Comparison of ENCODE assay signal across 8 cellular contexts in genomic region chr11:64319421-64319761, GRCh38. TPM values are rescaled to one million over a fixed set of nuclear protein-coding genes. Genes with fewer than 3 reads are reported as not detected.
DNase-seq lines count a peak whose midpoint lies in the region; ATAC-seq, FAIRE-seq and TF ChIP-seq lines count a peak whose summit lies in the region.

No MANE protein-coding gene starts in this region.

- no peaks in the 10 kb centered on the region for H3K27me3 Mint-ChIP-seq in activated T-cell treated with anti-CD3 and anti-CD28 coated beads, Interleukin-2, amount 50 U/mL, for 4 hours (ENCODE audit: low read depth)

- peaks cover 16% of the 10 kb centered on the region for H3K36me3 Mint-ChIP-seq in activated T-cell treated with anti-CD3 and anti-CD28 coated beads, Interleukin-2, amount 50 U/mL, for 4 hours (ENCODE audit: insufficient read depth)
- H3K36me3 Mint-ChIP-seq in activated naive CD4-positive, alpha-beta T cell treated with anti-CD3 and anti-CD28 coated beads, Interleukin-2, amount 50 U/mL, for 72 hours: peaks cover 27 to 28% of the 10 kb centered on the region in 2 donors

- TF ChIP-seq CTCF in kidney (IDR thresholded peaks at IDR 0.05; ENCODE audit: borderline replicate concordance, extremely low read depth, insufficient read depth): no peak

- H3K36me3 ChIP-seq in kidney (ENCODE audit: control insufficient read depth in 1 of 2, insufficient read depth in 2 of 2, low read length in 2 of 2) (peaks cover 5 to 9% of the 10 kb centered on the region in 2 donors), thymus (ENCODE audit: control insufficient read depth, insufficient read depth) (peaks cover 26% of the 10 kb centered on the region)

- H3K27me3 ChIP-seq in thymus (ENCODE audit: control insufficient read depth, insufficient read depth): no peaks in the 10 kb centered on the region

- 92% methylated on average over 4 of the region's 4 CpGs for WGBS in thymus

- FAIRE-seq in kidney (lab: Jason Lieb, UNC): no peak

- intact Hi-C loops in kidney (cut with DNase I): no loop called here

- peak overlapping the region; percentile 91 to 99 for H3K27ac Mint-ChIP-seq in activated naive CD4-positive, alpha-beta T cell treated with anti-CD3 and anti-CD28 coated beads, Interleukin-2, amount 50 U/mL, for 72 hours

- H3K4me3 ChIP-seq in kidney (ENCODE audit: low read length in 2 of 2): peak overlapping the region; percentile 89 to 92
- H3K4me3 ChIP-seq in thymus (ENCODE audit: low read length): peak overlapping the region; percentile 71

- no peak for ATAC-seq in activated T-cell treated with anti-CD3 and anti-CD28 coated beads, Interleukin-2, amount 50 U/mL, for 4 hours
- no peak for ATAC-seq in activated naive CD4-positive, alpha-beta T cell treated with anti-CD3 and anti-CD28 coated beads, Interleukin-2, amount 50 U/mL, for 72 hours
- no peak for ATAC-seq in GM19455 (IDR thresholded peaks at IDR 0.05; ENCODE audit: unreplicated experiment)
- no peak for ATAC-seq in HG03520 (IDR thresholded peaks at IDR 0.05; ENCODE audit: unreplicated experiment)

- no peaks in the 10 kb centered on the region for H3K9me3 Mint-ChIP-seq in activated T-cell treated with anti-CD3 and anti-CD28 coated beads, Interleukin-2, amount 50 U/mL, for 4 hours
- no peaks in the 10 kb centered on the region for H3K9me3 Mint-ChIP-seq in activated naive CD4-positive, alpha-beta T cell treated with anti-CD3 and anti-CD28 coated beads, Interleukin-2, amount 50 U/mL, for 72 hours

- peaks cover 19% of the 10 kb centered on the region for H3K4me1 Mint-ChIP-seq in activated T-cell treated with anti-CD3 and anti-CD28 coated beads, Interleukin-2, amount 50 U/mL, for 4 hours (ENCODE audit: low read depth)

- peak overlapping the region; percentile 94 for H3K4me3 Mint-ChIP-seq in activated T-cell treated with anti-CD3 and anti-CD28 coated beads, Interleukin-2, amount 50 U/mL, for 4 hours

- H3K27ac ChIP-seq in kidney (ENCODE audit: low read depth in 2 of 2, low read length in 2 of 2) (peak overlapping the region; percentile 41 to 54), thymus (ENCODE audit: low read depth) (peak overlapping the region; percentile 52)

- peak overlapping the region in 1 of 2 donors; percentile 53 for H3K9ac ChIP-seq in kidney (ENCODE audit: low read length in 2 of 2)

- no peak for DNase-seq in activated T-cell treated with anti-CD3 and anti-CD28 coated beads, Interleukin-2, amount 50 U/mL, for 4 hours
- no peak for DNase-seq in activated T-cell treated with anti-CD3 and anti-CD28 coated beads, Interleukin-2, amount 50 U/mL, for 48 hours
- DNase-seq in activated naive CD4-positive, alpha-beta T cell treated with anti-CD3 and anti-CD28 coated beads, Interleukin-2, amount 50 U/mL, for 72 hours (ENCODE audit: low spot score in 2 of 2): no peak
- DNase-seq in kidney: no peak
- DNase-seq in kidney glomerular epithelial cell (lab: John Stamatoyannopoulos, UW): no peak

- H3K9me3 ChIP-seq in kidney (ENCODE audit: control insufficient read depth in 1 of 2, low read length in 2 of 2) (no peaks in the 10 kb centered on the region), thymus (ENCODE audit: control insufficient read depth) (peaks cover 1% of the 10 kb centered on the region)

- H3K4me1 ChIP-seq in kidney (ENCODE audit: control insufficient read depth in 1 of 2, insufficient read depth in 1 of 2, low read depth in 1 of 2, low read length in 2 of 2) (peaks cover 6 to 13% of the 10 kb centered on the region in 2 donors), thymus (ENCODE audit: control insufficient read depth, insufficient read depth, low read length) (peaks cover 23% of the 10 kb centered on the region)

RNA-seq across cellular contexts. Expression of gene PRDX5, which starts 1.5 kb away (rescaled TPM):
- total RNA-seq in activated T-cell treated with anti-CD3 and anti-CD28 coated beads, Interleukin-2, amount 50 U/mL, for 4 hours: 10 to 100 TPM; 78.3 to 96.8 (median 81.0) TPM
- total RNA-seq in activated naive CD4-positive, alpha-beta T cell treated with anti-CD3 and anti-CD28 coated beads, Interleukin-2, amount 50 U/mL, for 72 hours: 100 to 1,000 TPM; 131 to 152 TPM
- total RNA-seq in kidney: 192 TPM
- polyA plus RNA-seq in kidney (ENCODE audit: insufficient read depth, low read depth, low replicate concordance) (1,026 TPM), thymus (286 TPM)

RNA-seq across cellular contexts. Expression of gene TRMT112, which starts 2.0 kb away (rescaled TPM):
- total RNA-seq in activated T-cell treated with anti-CD3 and anti-CD28 coated beads, Interleukin-2, amount 50 U/mL, for 4 hours: 100 to 1,000 TPM; 432 to 461 (median 438) TPM
- 100 to 1,000 TPM; 198 to 213 TPM for total RNA-seq in activated naive CD4-positive, alpha-beta T cell treated with anti-CD3 and anti-CD28 coated beads, Interleukin-2, amount 50 U/mL, for 72 hours
- total RNA-seq in kidney: 172 TPM
- 291 TPM for polyA plus RNA-seq in kidney (ENCODE audit: insufficient read depth, low read depth, low replicate concordance)
- polyA plus RNA-seq in thymus: 294 TPM

RNA-seq across cellular contexts. Expression of gene ESRRA, which starts 14.1 kb away (rescaled TPM):
- total RNA-seq in activated T-cell treated with anti-CD3 and anti-CD28 coated beads, Interleukin-2, amount 50 U/mL, for 4 hours: 10 to 100 TPM; 81.5 to 93.4 (median 89.3) TPM
- 10 to 100 TPM; 33.6 to 48.1 TPM for total RNA-seq in activated naive CD4-positive, alpha-beta T cell treated with anti-CD3 and anti-CD28 coated beads, Interleukin-2, amount 50 U/mL, for 72 hours
- 59.7 TPM for total RNA-seq in kidney
- polyA plus RNA-seq in kidney (ENCODE audit: insufficient read depth, low read depth, low replicate concordance) (117 TPM), thymus (48.0 TPM)

RNA-seq across cellular contexts. Expression of gene CATSPERZ, which starts 19.2 kb away (rescaled TPM):
- not detected for total RNA-seq in activated T-cell treated with anti-CD3 and anti-CD28 coated beads, Interleukin-2, amount 50 U/mL, for 4 hours
- total RNA-seq in activated naive CD4-positive, alpha-beta T cell treated with anti-CD3 and anti-CD28 coated beads, Interleukin-2, amount 50 U/mL, for 72 hours: under 1 TPM in 1 of 2 donors, not detected in 1; 0.55 TPM
- total RNA-seq in kidney: not detected
- polyA plus RNA-seq in kidney (ENCODE audit: insufficient read depth, low read depth, low replicate concordance) (not detected), thymus (0.78 TPM)

RNA-seq across cellular contexts. Expression of gene CCDC88B, which starts 20.6 kb away (rescaled TPM):
- 10 to 100 TPM; 87.4 to 97.9 (median 96.2) TPM for total RNA-seq in activated T-cell treated with anti-CD3 and anti-CD28 coated beads, Interleukin-2, amount 50 U/mL, for 4 hours
- 100 to 1,000 TPM in 1 of 2 donors, 10 to 100 TPM in 1; 75.0 to 103 TPM for total RNA-seq in activated naive CD4-positive, alpha-beta T cell treated with anti-CD3 and anti-CD28 coated beads, Interleukin-2, amount 50 U/mL, for 72 hours
- 13.3 TPM for total RNA-seq in kidney
- polyA plus RNA-seq in kidney (ENCODE audit: insufficient read depth, low read depth, low replicate concordance) (10.0 TPM), thymus (480 TPM)
